Comparison of ENCODE assay signal across 19 cellular contexts in the genomic region with DNA sequence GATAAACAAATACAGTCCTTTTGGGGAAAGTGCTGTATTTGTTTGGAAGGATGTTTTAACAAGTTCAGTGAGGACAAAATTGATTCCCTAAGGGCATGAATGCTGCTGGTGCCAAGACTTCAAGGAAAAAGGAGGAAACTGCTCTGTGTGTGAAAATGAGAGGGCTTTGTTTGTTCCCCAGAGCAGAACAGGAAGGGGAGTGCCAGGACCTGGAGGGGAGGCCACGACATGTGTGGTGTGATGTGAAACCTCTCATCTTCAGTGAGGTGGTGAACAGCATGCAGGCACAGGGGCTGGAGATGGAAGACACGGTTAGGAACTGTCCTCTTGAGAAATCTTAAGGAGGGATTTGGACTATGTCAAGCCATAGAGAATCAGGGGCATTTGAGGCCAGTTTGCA. TPM values are rescaled to one million over a fixed set of nuclear protein-coding genes. Genes with fewer than 3 reads are reported as not detected.
DNase-seq lines count a peak whose midpoint lies in the region; ATAC-seq and TF ChIP-seq lines count a peak whose summit lies in the region.
"Had no signal": no experiment of that assay in that cellular context is flagged by ENCODE, and none has a peak within 500 bp of the region (broad histone marks: within the 10 kb centered on the region; RNA-seq: fewer than 3 reads in every experiment).

No MANE protein-coding gene starts in this region.

- H3K4me1 ChIP-seq in gastrocnemius medialis = peaks cover 0 to 2% of the 10 kb centered on the region in 2 donors
- H3K4me1 ChIP-seq in HAP-1 = no peaks in the 10 kb centered on the region
- H3K4me1 ChIP-seq: left lung had no signal

- intact Hi-C loops in gastrocnemius medialis (cut with DNase I; ENCODE audit: low total_unique reads) = no loop called here
- intact Hi-C loops in head of caudate nucleus (cut with DNase I) = no loop called here

- in situ Hi-C loops in gastrocnemius medialis (cut with MboI; ENCODE audit: low sequenced_read_pairs in 4 of 4) = loop anchor here in 1 of 4 donors (25.0 kb wide), 1 partner anchor 91 kb away; no protein-coding TSS in a partner anchor
- in situ Hi-C loops in HAP-1 (cut with MboI; ENCODE audit: low sequenced_read_pairs) = no loop called here

- ATAC-seq in GM18907 (IDR thresholded peaks at IDR 0.05; ENCODE audit: unreplicated experiment) (peak; percentile 79), HG03097 (IDR thresholded peaks at IDR 0.05; ENCODE audit: low FRiP score, unreplicated experiment) (peak; percentile 54), gastrocnemius medialis (no peak)
- ATAC-seq: activated T-helper 17 cell treated with anti-CD3 and anti-CD28 coated beads, Interleukin-2, amount 50 U/mL, for 72 hours; left lung; Right ventricle myocardium inferior; sciatic nerve had no signal

- no peak for TF ChIP-seq POLR2A in gastrocnemius medialis (IDR thresholded peaks at IDR 0.05)

- H3K4me3 ChIP-seq in gastrocnemius medialis (no peak overlapping the region), HAP-1 (no peak overlapping the region)
- H3K4me3 ChIP-seq: left lung had no signal

- TF ChIP-seq CTCF in nephron (IDR thresholded peaks at IDR 0.05; ENCODE audit: unreplicated experiment in 3 of 3) (no peak), gastrocnemius medialis (IDR thresholded peaks at IDR 0.05 in 4 of 5, conservative IDR thresholded peaks at IDR 0.05 in 1 of 5) (no peak)

- peak overlapping the region in 2 of 3 experiments; percentile 8 to 12 for H3K27ac Mint-ChIP-seq in nephron
- H3K27ac Mint-ChIP-seq: activated T-helper 17 cell treated with anti-CD3 and anti-CD28 coated beads, Interleukin-2, amount 50 U/mL, for 72 hours had no signal

- no peaks in the 10 kb centered on the region for H3K9me3 ChIP-seq in gastrocnemius medialis
- no peaks in the 10 kb centered on the region for H3K9me3 ChIP-seq in HAP-1

- no peak overlapping the region for H3K4me3 Mint-ChIP-seq in nephron
- H3K4me3 Mint-ChIP-seq: activated T-helper 17 cell treated with anti-CD3 and anti-CD28 coated beads, Interleukin-2, amount 50 U/mL, for 72 hours had no signal

- DNase-seq in DMS79 (lab: John Stamatoyannopoulos, UW) = peak; percentile 65
- DNase-seq in gastrocnemius medialis = no peak
- DNase-seq in HAP-1 (ENCODE audit: low spot score in 2 of 2) = no peak
- DNase-seq in head of caudate nucleus = no peak
- no peak for DNase-seq in SHP77 (lab: John Stamatoyannopoulos, UW)
- DNase-seq: COR-L47, dermis blood vessel endothelial cell, left lung, NCI-H187, NCI-H510A had no signal

- no peaks in the 10 kb centered on the region for H3K36me3 ChIP-seq in gastrocnemius medialis
- H3K36me3 ChIP-seq in HAP-1 (replicated peaks) = no peaks in the 10 kb centered on the region
- H3K36me3 ChIP-seq: left lung had no signal

- H3K27me3 Mint-ChIP-seq in nephron (ENCODE audit: low read depth) = peaks cover 7% of the 10 kb centered on the region

- H3K36me3 Mint-ChIP-seq in nephron (ENCODE audit: low read depth) = peaks cover 6% of the 10 kb centered on the region

- peaks cover 0 to 2% (median 0%) of the 10 kb centered on the region in 3 donors for H3K27me3 ChIP-seq in gastrocnemius medialis
- no peaks in the 10 kb centered on the region for H3K27me3 ChIP-seq in HAP-1 (ENCODE audit: low read depth)

- no peak overlapping the region for H3K27ac ChIP-seq in gastrocnemius medialis
- H3K27ac ChIP-seq: left lung had no signal

- H3K9me3 Mint-ChIP-seq in nephron = peaks cover 15% of the 10 kb centered on the region

- peaks cover 34% of the 10 kb centered on the region for H3K4me1 Mint-ChIP-seq in nephron
- H3K4me1 Mint-ChIP-seq: activated T-helper 17 cell treated with anti-CD3 and anti-CD28 coated beads, Interleukin-2, amount 50 U/mL, for 72 hours had no signal

RNA-seq across cellular contexts. Expression of gene GRIN2A, which starts 46.6 kb away (rescaled TPM):
- total RNA-seq in gastrocnemius medialis = under 1 TPM in 2 of 4 donors, not detected in 2; 0.13 to 0.87 TPM
- total RNA-seq: activated T-helper 17 cell treated with anti-CD3 and anti-CD28 coated beads, Interleukin-2, amount 50 U/mL, for 72 hours; bronchial epithelial cell; dermis blood vessel endothelial cell; epithelial cell of proximal tubule; osteocyte had no signal

Comparison
In these comparisons a context has a peak if more than half of its experiments do, and no peak if none do; other contexts are left out.
1. ATAC-seq: peak in GM18907 (single experiment) and HG03097 (single experiment); none in gastrocnemius medialis (0 of 2).